ENCODE assay signal across 26 cellular contexts in genomic region chr12:106776897-106777296, GRCh38.
"Had no signal": no experiment of that assay in that cellular context is flagged by ENCODE, and none has a peak within 500 bp of the region (broad histone marks: within the 10 kb centered on the region; RNA-seq: fewer than 3 reads in every experiment).

No MANE protein-coding gene starts in this region.

- H3K36me3 Mint-ChIP-seq: natural killer cell treated with Interleukin-12 subunit alpha and Interleukin-12 subunit beta and Interleukin-15 and Interleukin-18, amount 100 ng/mL, for 72 hours had no signal

- H3K36me3 ChIP-seq: esophagus squamous epithelium, left lung, prostate gland, right atrium auricular region, sigmoid colon, spleen, transverse colon, upper lobe of right lung, uterus had no signal

- H3K4me1 ChIP-seq: uterus had no signal

- ATAC-seq: heart right ventricle; left cardiac atrium; left lung; mucosa of descending colon; natural killer cell treated with Interleukin-12 subunit alpha and Interleukin-12 subunit beta and Interleukin-15 and Interleukin-18, amount 100 ng/mL, for 72 hours; stimulated activated naive B cell treated with anti-CD40 and anti-IgM and Interleukin-4, amounts not matched to agents 10 μg/mL and 1 μg/mL and 100 μg/mL, for 72 hours; upper lobe of right lung had no signal

- H3K9ac ChIP-seq: neural progenitor cell had no signal

- H3K27me3 ChIP-seq: esophagus squamous epithelium, heart right ventricle, left lung, neural progenitor cell, right atrium auricular region, sigmoid colon, transverse colon, upper lobe of right lung, uterus had no signal

- H3K27ac Mint-ChIP-seq: mesothelial cell of epicardium; naive B cell; neural progenitor cell; stimulated activated naive B cell treated with anti-CD40 and anti-IgM and Interleukin-4, amounts not matched to agents 10 μg/mL and 1 μg/mL and 100 μg/mL, for 72 hours; stimulated activated naive CD8-positive, alpha-beta T cell treated with anti-CD3 and anti-CD28 coated beads, Interleukin-15, Interleukin-2, amounts not matched to agents 100 ng/mL and 50 ng/mL, for 24 hours had no signal

- H3K27me3 Mint-ChIP-seq: natural killer cell treated with Interleukin-12 subunit alpha and Interleukin-12 subunit beta and Interleukin-15 and Interleukin-18, amount 100 ng/mL, for 72 hours; stimulated activated naive CD8-positive, alpha-beta T cell treated with anti-CD3 and anti-CD28 coated beads, Interleukin-15, Interleukin-2, amounts not matched to agents 100 ng/mL and 50 ng/mL, for 24 hours had no signal

- H2AFZ ChIP-seq: neural progenitor cell had no signal

- H3K9me3 Mint-ChIP-seq: mesothelial cell of epicardium; natural killer cell treated with Interleukin-12 subunit alpha and Interleukin-12 subunit beta and Interleukin-15 and Interleukin-18, amount 100 ng/mL, for 72 hours; neural progenitor cell; stimulated activated naive B cell treated with anti-CD40 and anti-IgM and Interleukin-4, amounts not matched to agents 10 μg/mL and 1 μg/mL and 100 μg/mL, for 72 hours; stimulated activated naive CD8-positive, alpha-beta T cell treated with anti-CD3 and anti-CD28 coated beads, Interleukin-15, Interleukin-2, amounts not matched to agents 100 ng/mL and 50 ng/mL, for 24 hours had no signal

- H3K4me3 Mint-ChIP-seq: stimulated activated naive B cell treated with anti-CD40 and anti-IgM and Interleukin-4, amounts not matched to agents 10 μg/mL and 1 μg/mL and 100 μg/mL, for 72 hours had no signal

- H3K27ac ChIP-seq: coronary artery, esophagus squamous epithelium, heart right ventricle, left lung, neural progenitor cell, prostate gland, right atrium auricular region, sigmoid colon, spleen, transverse colon, upper lobe of right lung, uterus had no signal

- H3K4me2 ChIP-seq: neural progenitor cell had no signal

- H3K9me3 ChIP-seq: esophagus squamous epithelium, heart right ventricle, left lung, mucosa of descending colon, prostate gland, right atrium auricular region, sigmoid colon, spleen, transverse colon, upper lobe of right lung, uterus had no signal

- DNase-seq: dermis blood vessel endothelial cell; effector memory CD4-positive, alpha-beta T cell; esophagus squamous epithelium; foreskin melanocyte; glutamatergic neuron; heart right ventricle; hippocampal formation; left cardiac atrium; left lung; mesenchymal stem cell; mucosa of descending colon; naive B cell; sigmoid colon; spleen; stimulated activated CD4-positive, alpha-beta T cell treated with anti-CD3 and anti-CD28 coated beads, Interleukin-2, amount 100 ng/mL, for 48 hours; stimulated activated naive B cell treated with anti-CD40 and anti-IgM and Interleukin-4, amounts not matched to agents 10 μg/mL and 1 μg/mL and 100 μg/mL, for 72 hours; transverse colon; upper lobe of right lung; uterus had no signal

- H3K4me3 ChIP-seq: coronary artery, esophagus squamous epithelium, heart right ventricle, left lung, mucosa of descending colon, neural progenitor cell, prostate gland, right atrium auricular region, sigmoid colon, spleen, transverse colon, upper lobe of right lung, uterus had no signal
